ENCODE assay signal across 11 cellular contexts in genomic region chr2:7011376-7012083, GRCh38.
A peak's percentile ranks its signal among the peaks of the same experiment; 100 is the strongest.
DNase-seq lines count a peak whose midpoint lies in the region; ATAC-seq, FAIRE-seq and TF ChIP-seq lines count a peak whose summit lies in the region.
"Had no signal": no experiment of that assay in that cellular context is flagged by ENCODE, and none has a peak within 500 bp of the region (broad histone marks: within the 10 kb centered on the region; RNA-seq: fewer than 3 reads in every experiment).

No MANE protein-coding gene starts in this region.

- no peak for ATAC-seq in HG03097 (IDR thresholded peaks at IDR 0.05; ENCODE audit: low FRiP score, unreplicated experiment)
- ATAC-seq: stimulated activated memory B cell treated with anti-CD40 and anti-IgM and Interleukin-4, amounts not matched to agents 10 μg/mL and 1 μg/mL and 100 μg/mL, for 72 hours had no signal

- peaks cover 35% of the 10 kb centered on the region for H3K27me3 Mint-ChIP-seq in MCF 10A (ENCODE audit: insufficient read depth, unreplicated experiment)

- H3K9me3 ChIP-seq in breast epithelium = no peaks in the 10 kb centered on the region
- no peaks in the 10 kb centered on the region for H3K9me3 ChIP-seq in WERI-Rb-1 (ENCODE audit: severe bottlenecking)

- POLR2A ChIA-PET in MCF 10A (lab: Yijun Ruan, JAX) = no interaction called here

- no peaks in the 10 kb centered on the region for H3K36me3 ChIP-seq in breast epithelium
- no peaks in the 10 kb centered on the region for H3K36me3 ChIP-seq in WERI-Rb-1

- no peak for TF ChIP-seq POLR2A in breast epithelium (IDR thresholded peaks at IDR 0.05)

- H3K27ac Mint-ChIP-seq in MCF 10A (ENCODE audit: low read depth, unreplicated experiment) = no peak overlapping the region
- H3K27ac Mint-ChIP-seq: stimulated activated memory B cell treated with anti-CD40 and anti-IgM and Interleukin-4, amounts not matched to agents 10 μg/mL and 1 μg/mL and 100 μg/mL, for 72 hours had no signal

- no peak for FAIRE-seq in urothelium cell line (lab: Jason Lieb, UNC)
- FAIRE-seq: HTR-8/SVneo had no signal

- DNase-seq in MCF 10A (ENCODE audit: unreplicated experiment) (peak; percentile 86), breast epithelium (ENCODE audit: low spot score in 2 of 2) (no peak), T1000 (lab: John Stamatoyannopoulos, UW) (peak; percentile 59), foreskin fibroblast (peak; percentile 81 to 92), urothelium cell line (ENCODE audit: low spot score) (peak; percentile 36), WERI-Rb-1 (no peak)
- DNase-seq in stimulated activated CD4-positive, alpha-beta T cell treated with anti-CD3 and anti-CD28 coated beads, Interleukin-4, amount 100 ng/mL, for 24 hours = no peak
- DNase-seq: retina had no signal

- no TSS peak for BruUV-seq in MCF 10A (replicated peaks; lab: Mats Ljungman, UMichigan)

- CTCF ChIA-PET in MCF 10A (lab: Yijun Ruan, JAX) = interaction anchor here (0.6 to 2.8 kb wide), 5 partner anchors 33 to 141 kb away, joined by 3 to 10 read pairs (median 3); no protein-coding TSS in a partner anchor

- no peak for TF ChIP-seq CTCF in MCF 10A (IDR thresholded peaks at IDR 0.05; ENCODE audit: unreplicated experiment)
- no peak for TF ChIP-seq CTCF in breast epithelium (IDR thresholded peaks at IDR 0.05)
- no peak for TF ChIP-seq CTCF in foreskin fibroblast (IDR thresholded peaks at IDR 0.05; ENCODE audit: low read depth, low read length)
- TF ChIP-seq CTCF in WERI-Rb-1 (IDR thresholded peaks at IDR 0.05; ENCODE audit: low read depth, low read length) = no peak

- H3K27ac ChIP-seq in breast epithelium = peak overlapping the region in 1 of 2 donors; percentile 0
- no peak overlapping the region for H3K27ac ChIP-seq in WERI-Rb-1

- intact Hi-C loops in MCF 10A (cut with micrococcal nuclease) = no loop called here
- intact Hi-C loops in breast epithelium (cut with DNase I; ENCODE audit: low total_unique reads) = no loop called here

- H3K27me3 ChIP-seq in breast epithelium (no peaks in the 10 kb centered on the region), WERI-Rb-1 (ENCODE audit: insufficient read depth, low read depth, severe bottlenecking) (no peaks in the 10 kb centered on the region)

- H3K4me1 Mint-ChIP-seq in MCF 10A (ENCODE audit: insufficient read depth, unreplicated experiment) = peaks cover 18% of the 10 kb centered on the region

- H3K36me3 Mint-ChIP-seq in MCF 10A (ENCODE audit: insufficient read depth, unreplicated experiment) = no peaks in the 10 kb centered on the region
- H3K36me3 Mint-ChIP-seq: stimulated activated memory B cell treated with anti-CD40 and anti-IgM and Interleukin-4, amounts not matched to agents 10 μg/mL and 1 μg/mL and 100 μg/mL, for 72 hours had no signal

- H3K4me3 Mint-ChIP-seq in MCF 10A (ENCODE audit: unreplicated experiment) = no peak overlapping the region
- H3K4me3 Mint-ChIP-seq: stimulated activated memory B cell treated with anti-CD40 and anti-IgM and Interleukin-4, amounts not matched to agents 10 μg/mL and 1 μg/mL and 100 μg/mL, for 72 hours had no signal

- H3K9me3 Mint-ChIP-seq in MCF 10A (ENCODE audit: unreplicated experiment) = no peaks in the 10 kb centered on the region
- H3K9me3 Mint-ChIP-seq: stimulated activated memory B cell treated with anti-CD40 and anti-IgM and Interleukin-4, amounts not matched to agents 10 μg/mL and 1 μg/mL and 100 μg/mL, for 72 hours had no signal

- H3K4me1 ChIP-seq in breast epithelium = peaks cover 8 to 12% of the 10 kb centered on the region in 2 donors

- no peak overlapping the region for H3K4me3 ChIP-seq in breast epithelium
- no peak overlapping the region for H3K4me3 ChIP-seq in foreskin fibroblast (ENCODE audit: low read depth in 1 of 2, low read length in 2 of 2)
- no peak overlapping the region for H3K4me3 ChIP-seq in WERI-Rb-1 (ENCODE audit: low read depth, low read length)

Comparison
In these comparisons a context has a peak if more than half of its experiments do, and no peak if none do; other contexts are left out.
1. DNase-seq: peak in MCF 10A (single experiment), T1000 (single experiment), foreskin fibroblast (2 of 2) and urothelium cell line (single experiment); none in breast epithelium (0 of 2), WERI-Rb-1 (single experiment) and stimulated activated CD4-positive, alpha-beta T cell treated with anti-CD3 and anti-CD28 coated beads, Interleukin-4, amount 100 ng/mL, for 24 hours (single experiment).